12 cellular contexts compared by ENCODE assay signal in the genomic region with DNA sequence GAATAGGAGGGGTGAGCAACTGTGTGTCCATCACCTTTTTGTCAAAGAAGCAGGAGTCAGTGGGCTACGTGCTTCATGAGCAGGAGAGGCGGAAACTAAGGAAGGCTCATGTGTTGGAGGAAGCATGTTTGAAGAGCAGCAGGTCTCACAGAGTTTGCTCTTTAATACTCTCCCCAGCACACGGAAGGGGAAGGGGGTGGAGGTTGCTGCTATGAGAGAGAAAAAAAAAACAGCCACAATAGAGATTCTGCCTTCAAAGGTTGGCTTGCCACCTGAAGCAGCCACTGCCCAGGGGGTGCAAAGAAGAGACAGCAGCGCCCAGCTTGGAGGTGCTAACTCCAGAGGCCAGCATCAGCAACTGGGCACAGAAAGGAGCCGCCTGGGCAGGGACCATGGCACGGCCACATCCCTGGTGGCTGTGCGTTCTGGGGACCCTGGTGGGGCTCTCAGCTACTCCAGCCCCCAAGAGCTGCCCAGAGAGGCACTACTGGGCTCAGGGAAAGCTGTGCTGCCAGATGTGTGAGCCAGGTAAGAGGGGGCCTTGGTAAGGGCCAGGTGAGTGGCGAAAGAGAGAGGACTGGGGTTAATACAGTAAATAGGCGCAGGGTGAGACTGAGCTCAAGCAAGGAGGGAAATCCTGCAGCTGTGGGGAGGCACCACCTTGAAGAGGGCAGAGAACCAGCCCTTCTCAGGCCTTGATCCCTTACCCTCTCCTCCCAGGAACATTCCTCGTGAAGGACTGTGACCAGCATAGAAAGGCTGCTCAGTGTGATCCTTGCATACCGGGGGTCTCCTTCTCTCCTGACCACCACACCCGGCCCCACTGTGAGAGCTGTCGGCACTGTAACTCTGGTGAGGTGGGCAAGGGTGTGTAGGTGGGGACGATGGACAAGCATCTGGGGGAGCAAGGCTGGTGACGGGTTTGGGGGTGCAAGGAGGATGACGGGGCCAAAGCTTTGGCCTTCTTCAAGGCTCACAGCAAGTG. TPM values are rescaled to one million over a fixed set of nuclear protein-coding genes. Genes with fewer than 3 reads are reported as not detected.
DNase-seq lines count a peak whose midpoint lies in the region; ATAC-seq and TF ChIP-seq lines count a peak whose summit lies in the region.
"Had no signal": no experiment of that assay in that cellular context is flagged by ENCODE, and none has a peak within 500 bp of the region (broad histone marks: within the 10 kb centered on the region; RNA-seq: fewer than 3 reads in every experiment).

A gene (plus strand): TSS at position 252 of the 985 bp plus-strand sequence. CDS start 141 bp downstream, at position 393.

- peak; percentile 79 to 87 (median 82) for ATAC-seq in T-cell (replicated peaks in 1 of 4)

- no peak for TF ChIP-seq CTCF in GM10248 (IDR thresholded peaks at IDR 0.05; ENCODE audit: control extremely low read depth, extremely low read depth, low read depth, missing control alignments)

- H3K4me1 Mint-ChIP-seq in T-cell: peaks cover 58 to 78% (median 78%) of the 10 kb centered on the region in 3 donors

- CTCF ChIA-PET in T-cell (lab: Charles Lee) (interaction anchor here (0.5 to 2.3 kb wide), 7 partner anchors 10 to 216 kb away, joined by 3 to 17 read pairs (median 3); no protein-coding TSS in a partner anchor), GM10248 (lab: Yijun Ruan, JAX) (interaction anchor here (1.0 to 12.1 kb wide), 10 partner anchors 9 to 94 kb away, joined by 3 to 91 read pairs (median 7); no protein-coding TSS in a partner anchor)

- peak within 1 kb of the TSS; percentile 98 to 99 (median 99) for H3K4me3 Mint-ChIP-seq in T-cell
- H3K4me3 Mint-ChIP-seq: nephron had no signal

- H3K36me3 ChIP-seq in esophagus (ENCODE audit: control insufficient read depth in 2 of 2, insufficient read depth in 2 of 2, low read length in 1 of 2): peaks cover 0 to 4% of the 10 kb centered on the region in 2 donors
- H3K36me3 ChIP-seq in thymus (ENCODE audit: control insufficient read depth, insufficient read depth): no peaks in the 10 kb centered on the region

- 82 to 87% methylated on average over 16 of the region's 16 CpGs for WGBS in esophagus, 2 donors
- WGBS in thymus: 67% methylated on average over 16 of the region's 16 CpGs

- POLR2A ChIA-PET in T-cell (lab: Charles Lee) (interaction anchor here (0.6 to 1.5 kb wide), 5 partner anchors 15 to 89 kb away, joined by 3 to 8 read pairs (median 4); no protein-coding TSS in a partner anchor), GM10248 (lab: Yijun Ruan, JAX) (interaction anchor here (0.9 to 1.3 kb wide), 3 partner anchors 19 to 90 kb away, joined by 3 to 4 read pairs (median 3); no protein-coding TSS in a partner anchor)

- H3K27ac ChIP-seq in esophagus (ENCODE audit: low read depth in 2 of 2, low read length in 1 of 2) (peak within 1 kb of the TSS; percentile 17 to 29), thymus (ENCODE audit: low read depth) (peak within 1 kb of the TSS; percentile 96)

- H3K36me3 Mint-ChIP-seq in T-cell: peaks cover 14% of the 10 kb centered on the region

- H3K9me3 Mint-ChIP-seq in T-cell: no peaks in the 10 kb centered on the region
- H3K9me3 Mint-ChIP-seq: nephron had no signal

- H3K27ac Mint-ChIP-seq in T-cell: peak within 1 kb of the TSS; percentile 95 to 97

- DNase-seq in activated effector memory CD4-positive, alpha-beta T cell treated with anti-CD3 and anti-CD28 coated beads, Interleukin-2, amount 50 U/mL, for 16 hours: peak; percentile 67
- DNase-seq in activated effector memory CD4-positive, alpha-beta T cell treated with Interleukin-2 at 50 U/mL for 16 hours: no peak
- DNase-seq in T-cell (peak in 8 of 34 experiments; percentile 25 to 58 (median 44)), NCI-H526 treated with DMSO at 0.1 percent for 48 hours (lab: John Stamatoyannopoulos, UW) (no peak), NCI-H1417 (lab: John Stamatoyannopoulos, UW) (no peak), GM10248 (ENCODE audit: extremely low spot score) (no peak)
- DNase-seq: NCI-H146, OCI-M1 had no signal

- H3K4me1 ChIP-seq in esophagus (ENCODE audit: control insufficient read depth in 2 of 2, insufficient read depth in 2 of 2, low read length in 1 of 2): peaks cover under 1 to 4% of the 10 kb centered on the region in 2 donors
- H3K4me1 ChIP-seq in thymus (ENCODE audit: control insufficient read depth, insufficient read depth, low read length): peaks cover 37% of the 10 kb centered on the region

- peak within 1 kb of the TSS; percentile 19 to 20 for H3K4me3 ChIP-seq in esophagus (ENCODE audit: low read depth in 1 of 2, low read length in 2 of 2)
- H3K4me3 ChIP-seq in thymus (ENCODE audit: low read length): peak within 1 kb of the TSS; percentile 49

- H3K27me3 ChIP-seq in esophagus (ENCODE audit: control insufficient read depth in 1 of 2, insufficient read depth in 2 of 2, low read length in 2 of 2) (no peaks in the 10 kb centered on the region), thymus (ENCODE audit: control insufficient read depth, insufficient read depth) (no peaks in the 10 kb centered on the region)

- no peaks in the 10 kb centered on the region for H3K9me3 ChIP-seq in esophagus (ENCODE audit: control insufficient read depth in 2 of 2, insufficient read depth in 1 of 2, low read depth in 1 of 2, low read length in 1 of 2)
- H3K9me3 ChIP-seq in thymus (ENCODE audit: control insufficient read depth): no peaks in the 10 kb centered on the region

- H3K27me3 Mint-ChIP-seq in T-cell: no peaks in the 10 kb centered on the region

RNA-seq across cellular contexts. Expression of the gene that starts here (rescaled TPM):
- 100 to 1,000 TPM in 4 of 5 donors, 10 to 100 TPM in 1; 94.0 to 140 (median 138) TPM for total RNA-seq in T-cell
- polyA plus RNA-seq in esophagus (under 1 TPM; 0.84 to 0.98 TPM), thymus (75.4 TPM)
- total RNA-seq: endothelial cell of umbilical vein had no signal
- polyA plus RNA-seq: endothelial cell of umbilical vein had no signal

Comparison
In these comparisons a context has a peak if more than half of its experiments do, and no peak if none do; other contexts are left out.
1. RNA of the gene that starts here (polyA plus RNA-seq): 75.4 TPM in thymus (single experiment); 0.84 to 0.98 TPM in esophagus; every median in the first group is over 10 times any median in the second.